ENCODE assay signal across 19 cellular contexts in the genomic region with DNA sequence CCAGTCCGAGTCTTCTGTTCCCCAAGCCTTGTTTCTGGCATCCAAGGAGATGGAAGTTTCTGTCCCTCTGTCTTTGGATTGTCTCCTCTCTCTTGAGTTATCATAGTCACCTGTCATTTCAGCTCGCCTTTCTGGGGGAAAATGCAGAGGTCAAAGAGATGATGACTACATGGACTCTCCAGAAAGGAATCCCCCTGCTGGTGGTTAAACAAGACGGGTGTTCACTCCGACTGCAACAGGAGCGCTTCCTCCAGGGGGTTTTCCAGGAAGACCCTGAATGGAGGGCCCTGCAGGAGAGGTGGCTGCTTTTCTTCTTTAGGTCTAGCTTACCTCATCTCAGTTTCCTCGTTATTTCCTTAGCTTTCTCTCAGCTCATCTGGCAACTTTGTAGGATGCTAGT. TPM values are rescaled to one million over a fixed set of nuclear protein-coding genes. Genes with fewer than 3 reads are reported as not detected.
DNase-seq lines count a peak whose midpoint lies in the region; ATAC-seq and TF ChIP-seq lines count a peak whose summit lies in the region.
"Had no signal": no experiment of that assay in that cellular context is flagged by ENCODE, and none has a peak within 500 bp of the region (broad histone marks: within the 10 kb centered on the region; RNA-seq: fewer than 3 reads in every experiment).

No MANE protein-coding gene starts in this region.

- H3K27ac ChIP-seq in CD8-positive, alpha-beta memory T cell (ENCODE audit: low read depth, low read length) = no peak overlapping the region
- H3K27ac ChIP-seq in mesendoderm (ENCODE audit: low read depth, low read length) = no peak overlapping the region
- H3K27ac ChIP-seq: SJCRH30, vagina had no signal

- H2BK120ac ChIP-seq in mesendoderm (ENCODE audit: low read depth, low read length) = no peak overlapping the region

- peaks cover 16 to 28% (median 17%) of the 10 kb centered on the region in 3 donors for H3K4me1 Mint-ChIP-seq in CD8-positive, alpha-beta memory T cell
- peaks cover 34% of the 10 kb centered on the region for H3K4me1 Mint-ChIP-seq in activated B cell treated with CpG ODN at 0.5 μM for 24 hours
- H3K4me1 Mint-ChIP-seq: nephron had no signal

- H3K4ac ChIP-seq in mesendoderm (ENCODE audit: low read depth, low read length) = no peak overlapping the region

- H4K8ac ChIP-seq in mesendoderm (ENCODE audit: low read depth, low read length) = no peak overlapping the region

- H3K18ac ChIP-seq in mesendoderm (ENCODE audit: low read length) = no peak overlapping the region

- peak overlapping the region in 6 of 8 donors; percentile 14 to 83 (median 22) for H3K27ac Mint-ChIP-seq in CD8-positive, alpha-beta memory T cell
- peak overlapping the region; percentile 62 for H3K27ac Mint-ChIP-seq in activated B cell treated with CpG ODN at 0.5 μM for 24 hours
- H3K27ac Mint-ChIP-seq: nephron had no signal

- no peaks in the 10 kb centered on the region for H3K79me1 ChIP-seq in mesendoderm (ENCODE audit: low read length)

- no peak overlapping the region for H2BK5ac ChIP-seq in mesendoderm (ENCODE audit: low read length)

- H3K36me3 Mint-ChIP-seq in CD8-positive, alpha-beta memory T cell = peaks cover 5 to 89% (median 33%) of the 10 kb centered on the region in 3 donors
- peaks cover 76% of the 10 kb centered on the region for H3K36me3 Mint-ChIP-seq in activated B cell treated with CpG ODN at 0.5 μM for 24 hours (ENCODE audit: low read depth)

- peaks cover 34% of the 10 kb centered on the region for H3K36me3 ChIP-seq in CD8-positive, alpha-beta memory T cell (ENCODE audit: insufficient read depth, low read length)
- no peaks in the 10 kb centered on the region for H3K36me3 ChIP-seq in mesendoderm (ENCODE audit: control insufficient read depth, insufficient read depth, low read length)
- H3K36me3 ChIP-seq: SJCRH30 had no signal

- H3K56ac ChIP-seq in mesendoderm (ENCODE audit: low read length) = no peak overlapping the region

- H3K23ac ChIP-seq in mesendoderm (ENCODE audit: low read length) = no peak overlapping the region

- H3K9me3 Mint-ChIP-seq in CD8-positive, alpha-beta memory T cell = no peaks in the 10 kb centered on the region
- no peaks in the 10 kb centered on the region for H3K9me3 Mint-ChIP-seq in activated B cell treated with CpG ODN at 0.5 μM for 24 hours
- H3K9me3 Mint-ChIP-seq: nephron had no signal

- peaks cover 9% of the 10 kb centered on the region for H3K4me1 ChIP-seq in CD8-positive, alpha-beta memory T cell (ENCODE audit: insufficient read depth, low read length)
- H3K4me1 ChIP-seq in mesendoderm (ENCODE audit: control insufficient read depth, low read depth, low read length) = no peaks in the 10 kb centered on the region
- H3K4me1 ChIP-seq: SJCRH30, vagina had no signal

- H3K79me2 ChIP-seq in mesendoderm (ENCODE audit: control insufficient read depth, insufficient read depth, low read length) = no peaks in the 10 kb centered on the region

- no peaks in the 10 kb centered on the region for H3K27me3 Mint-ChIP-seq in CD8-positive, alpha-beta memory T cell
- H3K27me3 Mint-ChIP-seq in activated B cell treated with CpG ODN at 0.5 μM for 24 hours = no peaks in the 10 kb centered on the region

- no peaks in the 10 kb centered on the region for H3K27me3 ChIP-seq in CD8-positive, alpha-beta memory T cell (ENCODE audit: insufficient read depth, low read length, poor library complexity, severe bottlenecking)
- no peaks in the 10 kb centered on the region for H3K27me3 ChIP-seq in mesendoderm (ENCODE audit: insufficient read depth, low read length, poor library complexity)
- H3K27me3 ChIP-seq: SJCRH30, vagina had no signal

- CTCF ChIA-PET in CD8-positive, alpha-beta memory T cell (lab: Charles Lee) = interaction anchor here (1.0 kb wide), 1 partner anchor 26 kb away, joined by 3 read pairs; no protein-coding TSS in a partner anchor
- CTCF ChIA-PET in activated B cell treated with CpG ODN at 0.5 μM for 24 hours (lab: Charles Lee) = interaction anchor here (0.8 to 4.1 kb wide), 5 partner anchors 24 to 35 kb away, joined by 3 to 41 read pairs (median 4); no protein-coding TSS in a partner anchor

- no peak overlapping the region for H3K9ac ChIP-seq in mesendoderm (ENCODE audit: low read length)

- no peak overlapping the region for H3K4me3 ChIP-seq in CD8-positive, alpha-beta memory T cell (ENCODE audit: low read length)
- no peak overlapping the region for H3K4me3 ChIP-seq in mesendoderm (ENCODE audit: low read length)
- no peak overlapping the region for H3K4me3 ChIP-seq in foreskin fibroblast (ENCODE audit: low read depth in 1 of 2, low read length in 2 of 2)
- H3K4me3 ChIP-seq: SJCRH30, vagina had no signal

- H3K9me3 ChIP-seq in CD8-positive, alpha-beta memory T cell (ENCODE audit: low read length) = no peaks in the 10 kb centered on the region
- H3K9me3 ChIP-seq: vagina had no signal

- intact Hi-C loops in activated B cell treated with CpG ODN at 0.5 μM for 24 hours (cut with micrococcal nuclease) = loop anchor here (1.0 kb wide), 1 partner anchor 32 kb away; no protein-coding TSS in a partner anchor

- no peak overlapping the region for H3K4me3 Mint-ChIP-seq in CD8-positive, alpha-beta memory T cell
- no peak overlapping the region for H3K4me3 Mint-ChIP-seq in activated B cell treated with CpG ODN at 0.5 μM for 24 hours
- H3K4me3 Mint-ChIP-seq: CD14-positive monocyte, nephron had no signal

- no peak overlapping the region for H4K5ac ChIP-seq in mesendoderm (ENCODE audit: low read length)

- TF ChIP-seq CTCF in GM12873 (IDR thresholded peaks at IDR 0.05; ENCODE audit: insufficient read depth, low read depth, low read length, missing control alignments) (peak; percentile 22), activated B cell treated with CpG ODN at 0.5 μM for 24 hours (IDR thresholded peaks at IDR 0.05) (no peak), foreskin fibroblast (IDR thresholded peaks at IDR 0.05; ENCODE audit: low read depth, low read length) (no peak)

- POLR2A ChIA-PET in CD8-positive, alpha-beta memory T cell (lab: Charles Lee) = no interaction called here
- POLR2A ChIA-PET in activated B cell treated with CpG ODN at 0.5 μM for 24 hours (lab: Charles Lee) = interaction anchor here (1.2 kb wide), 1 partner anchor 24 kb away, joined by 3 read pairs; no protein-coding TSS in a partner anchor

- DNase-seq in CD8-positive, alpha-beta memory T cell = no peak
- no peak for DNase-seq in activated B cell treated with CpG ODN at 0.5 μM for 24 hours
- peak; percentile 59 for DNase-seq in mesendoderm
- no peak for DNase-seq in foreskin fibroblast
- DNase-seq: activated CD4-positive, CD25-positive, alpha-beta regulatory T cell; erythroblast; hippocampal formation; left ventricle myocardium superior; NCI-H2107; right cardiac atrium; stimulated activated CD4-positive, alpha-beta T cell treated with anti-CD3 and anti-CD28 coated beads, Interleukin-4, amount 100 ng/mL, for 24 hours; stimulated activated naive CD4-positive, alpha-beta T cell had no signal

- WGBS in mesendoderm (ENCODE audit: extremely low coverage, insufficient coverage, low lambda C conversion rate) = no CpG with 5 or more reads among the region's 6 CpGs

- H2BK15ac ChIP-seq in mesendoderm (replicated peaks; ENCODE audit: low read depth) = no peak overlapping the region

- H2AK5ac ChIP-seq in mesendoderm (ENCODE audit: low read length) = no peak overlapping the region

- H3K4me2 ChIP-seq in mesendoderm (ENCODE audit: low read length) = no peak overlapping the region

- no peak for ATAC-seq in activated B cell treated with CpG ODN at 0.5 μM for 24 hours (ENCODE audit: low read depth)
- ATAC-seq in GM19395 (IDR thresholded peaks at IDR 0.05; ENCODE audit: unreplicated experiment) = no peak
- ATAC-seq in HG03095 (IDR thresholded peaks at IDR 0.05; ENCODE audit: unreplicated experiment) = no peak
- ATAC-seq: left ventricle myocardium superior, right cardiac atrium had no signal

RNA-seq across cellular contexts. Expression of gene ERAP2, which starts 25.1 kb away (rescaled TPM):
- 10 to 100 TPM; 37.0 to 41.4 TPM for total RNA-seq in CD8-positive, alpha-beta memory T cell
- polyA plus RNA-seq in CD8-positive, alpha-beta memory T cell = 128 TPM
- total RNA-seq in activated B cell treated with CpG ODN at 0.5 μM for 24 hours = 63.1 and 80.9 TPM in 2 replicates
- 0.03 TPM for polyA plus RNA-seq in mesendoderm (2013, experiment 1 of 2)
- 0.03 TPM for polyA plus RNA-seq in mesendoderm (2013, experiment 2 of 2)

RNA-seq across cellular contexts. Expression of gene LNPEP, which starts 34.5 kb away (rescaled TPM):
- total RNA-seq in CD8-positive, alpha-beta memory T cell = 10 to 100 TPM; 37.6 to 40.5 TPM
- 40.1 TPM for polyA plus RNA-seq in CD8-positive, alpha-beta memory T cell
- total RNA-seq in activated B cell treated with CpG ODN at 0.5 μM for 24 hours = 88.8 and 96.5 TPM in 2 replicates
- polyA plus RNA-seq in mesendoderm (2013, experiment 1 of 2) = 0.79 TPM
- 0.71 TPM for polyA plus RNA-seq in mesendoderm (2013, experiment 2 of 2)
